In the genomic region with DNA sequence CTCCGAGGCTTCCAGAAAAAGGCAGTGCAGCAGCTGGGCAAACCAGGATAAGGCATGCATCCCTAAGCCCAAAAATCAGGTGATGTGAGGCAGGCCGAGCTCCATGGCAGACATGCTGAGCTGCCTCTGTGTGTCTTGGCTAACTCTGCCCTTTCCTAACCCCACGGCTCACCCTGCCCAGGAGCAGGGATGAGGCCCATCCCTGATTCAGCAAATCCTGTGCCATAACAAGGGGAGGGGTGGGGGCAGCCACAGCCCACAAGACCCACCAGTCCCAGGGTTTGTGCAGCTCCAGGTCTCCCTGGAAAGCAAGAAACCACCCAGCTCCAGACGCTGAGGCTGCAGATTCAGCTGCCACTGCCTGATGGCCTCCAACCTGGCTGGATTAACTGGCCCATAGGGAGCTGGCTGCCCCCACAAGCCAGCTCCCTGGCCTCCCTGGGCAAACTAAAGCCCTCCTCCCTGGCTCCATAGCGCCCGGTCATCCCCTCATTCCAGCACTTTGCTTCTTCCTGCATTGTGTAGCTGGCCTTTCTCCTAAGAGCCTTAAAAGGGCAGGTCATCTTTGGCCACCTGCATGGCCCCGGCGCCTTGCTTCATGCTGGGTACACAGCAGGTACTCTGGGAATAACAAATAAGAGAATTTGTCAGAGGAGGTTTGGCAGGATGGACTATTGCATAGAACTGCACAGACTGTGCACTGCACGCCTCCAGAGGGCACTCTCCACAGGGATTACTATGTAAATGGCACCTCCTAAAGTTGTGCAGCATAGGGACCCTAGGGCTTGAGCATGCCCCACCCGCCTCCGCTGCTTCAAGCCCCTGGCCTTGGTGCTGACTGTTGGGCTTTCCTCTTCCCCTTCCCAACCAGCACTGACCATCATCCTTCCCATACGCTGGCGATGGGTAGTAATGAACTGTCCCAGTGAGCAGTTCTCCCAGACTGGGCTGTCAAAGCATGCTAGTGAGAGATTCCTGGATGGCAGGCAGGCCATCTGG, we compare ENCODE assay signal across 9 cellular contexts. TPM values are rescaled to one million over a fixed set of nuclear protein-coding genes. Genes with fewer than 3 reads are reported as not detected.
A peak's percentile ranks its signal among the peaks of the same experiment; 100 is the strongest.
DNase-seq lines count a peak whose midpoint lies in the region; ATAC-seq and TF ChIP-seq lines count a peak whose summit lies in the region.
"Had no signal": no experiment of that assay in that cellular context is flagged by ENCODE, and none has a peak within 500 bp of the region (broad histone marks: within the 10 kb centered on the region; RNA-seq: fewer than 3 reads in every experiment).

No MANE protein-coding gene starts in this region.

- H3K36me3 Mint-ChIP-seq in endothelial cell (ENCODE audit: low read depth, unreplicated experiment): peaks cover 4% of the 10 kb centered on the region
- no peaks in the 10 kb centered on the region for H3K36me3 Mint-ChIP-seq in activated CD4-positive, alpha-beta memory T cell treated with anti-CD3 and anti-CD28 coated beads for 36 hours

- H3K27ac ChIP-seq in skeletal muscle tissue (ENCODE audit: low read depth, low read length): peak overlapping the region; percentile 51

- H3K4me1 ChIP-seq in NT2/D1 (ENCODE audit: insufficient read depth, insufficient read length): peaks cover 26% of the 10 kb centered on the region
- H3K4me1 ChIP-seq in skeletal muscle tissue (ENCODE audit: control insufficient read depth in 3 of 3, insufficient read depth in 3 of 3, low read length in 3 of 3): peaks cover 76 to 95% (median 80%) of the 10 kb centered on the region in 3 donors

- H3K9me3 ChIP-seq in NT2/D1 (ENCODE audit: insufficient read depth, low read length): no peaks in the 10 kb centered on the region
- H3K9me3 ChIP-seq in skeletal muscle tissue (ENCODE audit: control insufficient read depth in 3 of 3, low read length in 3 of 3): no peaks in the 10 kb centered on the region

- H3K27me3 ChIP-seq in NT2/D1 (ENCODE audit: insufficient read depth, insufficient read length): no peaks in the 10 kb centered on the region
- H3K27me3 ChIP-seq in skeletal muscle tissue (ENCODE audit: control insufficient read depth in 3 of 3, insufficient read depth in 3 of 3, low read length in 3 of 3): no peaks in the 10 kb centered on the region

- H3K9me3 Mint-ChIP-seq in endothelial cell (ENCODE audit: unreplicated experiment): no peaks in the 10 kb centered on the region
- no peaks in the 10 kb centered on the region for H3K9me3 Mint-ChIP-seq in activated CD4-positive, alpha-beta memory T cell treated with anti-CD3 and anti-CD28 coated beads for 36 hours

- CTCF ChIA-PET in activated CD4-positive, alpha-beta memory T cell treated with anti-CD3 and anti-CD28 coated beads for 36 hours (lab: Charles Lee): interaction anchor here (1.4 to 1.7 kb wide), 2 partner anchors 32 to 242 kb away, joined by 3 to 5 read pairs; no protein-coding TSS in a partner anchor

- peak; percentile 14 for DNase-seq in activated CD4-positive, alpha-beta T cell treated with anti-CD3 and anti-CD28 coated beads for 48 hours
- DNase-seq in activated CD4-positive, alpha-beta T cell treated with anti-CD3 and anti-CD28 coated beads, Interleukin-2, amount 50 U/mL, for 4 hours: no peak
- DNase-seq in NT2/D1 (ENCODE audit: low read depth, low spot score): peak; percentile 61
- DNase-seq in endothelial cell (ENCODE audit: low spot score): peak; percentile 52
- DNase-seq in activated CD4-positive, alpha-beta memory T cell treated with anti-CD3 and anti-CD28 coated beads for 36 hours: no peak
- no peak for DNase-seq in NCI-H1417 treated with DMSO at 0.1 percent for 48 hours (lab: John Stamatoyannopoulos, UW)
- DNase-seq: activated CD8-positive, alpha-beta memory T cell treated with anti-CD3 and anti-CD28 coated beads, Interleukin-2, amount 50 U/mL, for 48 hours had no signal

- peaks cover 3% of the 10 kb centered on the region for H3K36me3 ChIP-seq in NT2/D1 (ENCODE audit: insufficient read depth, insufficient read length, low read length)
- no peaks in the 10 kb centered on the region for H3K36me3 ChIP-seq in skeletal muscle tissue (ENCODE audit: control insufficient read depth in 3 of 3, insufficient read depth in 3 of 3, low read length in 3 of 3)

- POLR2A ChIA-PET in activated CD4-positive, alpha-beta memory T cell treated with anti-CD3 and anti-CD28 coated beads for 36 hours (lab: Charles Lee): no interaction called here

- H3K4me1 Mint-ChIP-seq in endothelial cell (ENCODE audit: unreplicated experiment): peaks cover 13% of the 10 kb centered on the region
- no peaks in the 10 kb centered on the region for H3K4me1 Mint-ChIP-seq in activated CD4-positive, alpha-beta memory T cell treated with anti-CD3 and anti-CD28 coated beads for 36 hours (ENCODE audit: low read depth)

- no peak for TF ChIP-seq CTCF in endothelial cell (IDR thresholded peaks at IDR 0.05; ENCODE audit: unreplicated experiment)

- no peak overlapping the region for H3K27ac Mint-ChIP-seq in endothelial cell (ENCODE audit: unreplicated experiment)
- no peak overlapping the region for H3K27ac Mint-ChIP-seq in activated CD4-positive, alpha-beta memory T cell treated with anti-CD3 and anti-CD28 coated beads for 36 hours

- peaks cover 6% of the 10 kb centered on the region for H3K27me3 Mint-ChIP-seq in endothelial cell (ENCODE audit: unreplicated experiment)
- no peaks in the 10 kb centered on the region for H3K27me3 Mint-ChIP-seq in activated CD4-positive, alpha-beta memory T cell treated with anti-CD3 and anti-CD28 coated beads for 36 hours

- no peak for ATAC-seq in HG03378 (IDR thresholded peaks at IDR 0.05; ENCODE audit: unreplicated experiment)

- intact Hi-C loops in activated CD4-positive, alpha-beta memory T cell treated with anti-CD3 and anti-CD28 coated beads for 36 hours (cut with micrococcal nuclease): loop anchor here (5.0 kb wide), 1 partner anchor 133 kb away; a partner anchor contains a TSS

- H3K9ac ChIP-seq in NT2/D1 (ENCODE audit: insufficient read length, low read depth) (no peak overlapping the region), skeletal muscle tissue (ENCODE audit: low read depth in 1 of 3, low read length in 3 of 3) (peak overlapping the region in 1 of 3 donors; percentile 45)

- H3K4me3 ChIP-seq in NT2/D1 (ENCODE audit: insufficient read length, low read depth): no peak overlapping the region
- peak overlapping the region in 2 of 3 donors; percentile 10 to 29 for H3K4me3 ChIP-seq in skeletal muscle tissue (ENCODE audit: low read length in 3 of 3)

- H3K4me3 Mint-ChIP-seq in endothelial cell (ENCODE audit: unreplicated experiment): no peak overlapping the region
- no peak overlapping the region for H3K4me3 Mint-ChIP-seq in activated CD4-positive, alpha-beta memory T cell treated with anti-CD3 and anti-CD28 coated beads for 36 hours

RNA-seq across cellular contexts. Expression of a gene that starts 10.7 kb away (rescaled TPM):
- 17.9 TPM for total RNA-seq in endothelial cell (ENCODE audit: unreplicated experiment)
- total RNA-seq in skeletal muscle tissue: 8.9 TPM
- under 1 TPM; 0.12 to 0.17 TPM for total RNA-seq in activated CD4-positive, alpha-beta memory T cell treated with anti-CD3 and anti-CD28 coated beads for 36 hours

Comparison
In these comparisons a context has a peak if more than half of its experiments do, and no peak if none do; other contexts are left out.
1. DNase-seq: peak in activated CD4-positive, alpha-beta T cell treated with anti-CD3 and anti-CD28 coated beads for 48 hours (single experiment), NT2/D1 (single experiment) and endothelial cell (single experiment); none in activated CD4-positive, alpha-beta T cell treated with anti-CD3 and anti-CD28 coated beads, Interleukin-2, amount 50 U/mL, for 4 hours (0 of 2), activated CD4-positive, alpha-beta memory T cell treated with anti-CD3 and anti-CD28 coated beads for 36 hours (single experiment) and NCI-H1417 treated with DMSO at 0.1 percent for 48 hours (single experiment).